In the genomic region with DNA sequence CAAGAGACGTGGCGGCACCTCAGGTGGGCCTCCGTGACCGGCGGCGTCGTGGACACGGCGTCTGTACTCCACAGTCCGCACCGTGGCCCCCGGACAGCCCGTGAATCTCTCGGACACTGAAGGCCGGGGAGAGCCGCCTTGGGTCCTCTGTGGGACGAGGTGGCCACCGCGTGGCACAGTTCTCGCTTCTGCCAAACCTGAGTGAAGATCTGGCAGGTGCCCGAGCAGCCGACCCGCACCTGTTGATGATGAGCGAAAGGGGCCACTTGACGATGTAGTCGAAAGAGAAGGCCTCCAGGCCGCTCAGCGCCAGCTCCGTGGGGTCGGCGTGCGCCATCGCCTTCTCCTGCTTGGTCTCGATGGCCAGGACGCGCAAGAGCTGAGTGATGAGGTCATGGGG, we compare ENCODE assay signal across 17 cellular contexts. TPM values are rescaled to one million over a fixed set of nuclear protein-coding genes. Genes with fewer than 3 reads are reported as not detected.
DNase-seq lines count a peak whose midpoint lies in the region; TF ChIP-seq lines count a peak whose summit lies in the region.
"Had no signal": no experiment of that assay in that cellular context is flagged by ENCODE, and none has a peak within 500 bp of the region (broad histone marks: within the 10 kb centered on the region; RNA-seq: fewer than 3 reads in every experiment).

No MANE protein-coding gene starts in this region.

- H3K27me3 ChIP-seq in neuronal stem cell (ENCODE audit: control insufficient read depth in 3 of 3, insufficient read depth in 3 of 3, low read depth in 1 of 3, low read length in 3 of 3), result no peaks in the 10 kb centered on the region
- H3K27me3 ChIP-seq: BE2C, BLaER1 had no signal

- H2BK12ac ChIP-seq in neuronal stem cell (ENCODE audit: low read length), result no peak overlapping the region

- CTCF ChIA-PET in HEK293 (lab: Yijun Ruan, JAX), result no interaction called here

- TF ChIP-seq CTCF in CD14-positive monocyte (IDR thresholded peaks at IDR 0.05) (no peak), HEK293 (tag by site-specific recombination; IDR thresholded peaks at IDR 0.05) (no peak)

- no peak overlapping the region for H2AFZ ChIP-seq in neuronal stem cell (ENCODE audit: low read length)

- H4K91ac ChIP-seq in neuronal stem cell (ENCODE audit: low read depth, low read length, poor library complexity), result no peak overlapping the region

- H3K14ac ChIP-seq in neuronal stem cell (ENCODE audit: low read length), result no peak overlapping the region

- no peak overlapping the region for H2AK5ac ChIP-seq in neuronal stem cell (ENCODE audit: low read depth, low read length)

- no peak overlapping the region for H3K23ac ChIP-seq in neuronal stem cell (ENCODE audit: low read depth, low read length, poor library complexity)

- peaks cover 0 to 4% (median 0%) of the 10 kb centered on the region in 3 donors for H3K27me3 Mint-ChIP-seq in CD14-positive monocyte (ENCODE audit: low read depth in 3 of 3)
- H3K27me3 Mint-ChIP-seq: CD4-positive, alpha-beta T cell had no signal

- no peaks in the 10 kb centered on the region for H3K9me3 Mint-ChIP-seq in CD14-positive monocyte
- H3K9me3 Mint-ChIP-seq: CD4-positive, alpha-beta T cell; CD8-positive, alpha-beta T cell had no signal

- peaks cover 10% of the 10 kb centered on the region for H3K4me1 Mint-ChIP-seq in CD14-positive monocyte

- intact Hi-C loops in CD14-positive monocyte (cut with micrococcal nuclease), result no loop called here

- peak; percentile 37 for DNase-seq in CD14-positive monocyte (ENCODE audit: low spot score)
- DNase-seq in neuronal stem cell (ENCODE audit: low spot score), result no peak
- no peak for DNase-seq in Kasumi-1 (lab: John Stamatoyannopoulos, UW)
- DNase-seq in NCI-H510A (lab: John Stamatoyannopoulos, UW), result no peak
- DNase-seq: 8988T; ACHN; BE2C; C1 segment of cervical spinal cord; Caco-2; Calu3; CD4-positive, alpha-beta T cell; CD8-positive, alpha-beta T cell; DMS79 treated with DMSO at 0.1 percent for 48 hours; GF-D8 had no signal

- no peak overlapping the region for H2BK15ac ChIP-seq in neuronal stem cell (ENCODE audit: low read length)

- POLR2A ChIA-PET in HEK293 (lab: Yijun Ruan, JAX), result no interaction called here

- no CpG with 5 or more reads among the region's 36 CpGs for WGBS in neuronal stem cell (ENCODE audit: extremely low coverage in 2 of 2, insufficient read length in 2 of 2, insufficient replicate concordance in 1 of 2), 2 donors

- peaks cover 10% of the 10 kb centered on the region for H3K79me1 ChIP-seq in neuronal stem cell (ENCODE audit: low read depth, low read length)

- no peak overlapping the region for H4K8ac ChIP-seq in neuronal stem cell (ENCODE audit: low read depth, low read length)

- H3K4me1 ChIP-seq in HEK293 (ENCODE audit: control insufficient read depth, insufficient read depth, low read length), result no peaks in the 10 kb centered on the region
- H3K4me1 ChIP-seq in neuronal stem cell (ENCODE audit: control insufficient read depth in 2 of 2, insufficient read depth in 1 of 2, low read depth in 1 of 2, low read length in 2 of 2), result no peaks in the 10 kb centered on the region
- H3K4me1 ChIP-seq: BE2C, BLaER1, Caco-2 had no signal

- no peak overlapping the region for H3K27ac ChIP-seq in HEK293 (ENCODE audit: extremely low read depth, low read depth, low read length)
- H3K27ac ChIP-seq in neuronal stem cell (replicated peaks; ENCODE audit: low read length), result no peak overlapping the region
- H3K27ac ChIP-seq: BLaER1 had no signal

- no peak overlapping the region for H2BK120ac ChIP-seq in neuronal stem cell (ENCODE audit: low read depth, low read length)

- peak overlapping the region; percentile 44 for H3K9ac ChIP-seq in neuronal stem cell (ENCODE audit: low read depth, low read length, poor library complexity)
- H3K9ac ChIP-seq: BLaER1 had no signal

- H3K4me3 ChIP-seq in HEK293 (ENCODE audit: low read depth, low read length) (no peak overlapping the region), neuronal stem cell (ENCODE audit: low read length in 2 of 2) (no peak overlapping the region)
- H3K4me3 ChIP-seq: BLaER1 had no signal

- H2BK5ac ChIP-seq in neuronal stem cell (ENCODE audit: low read length), result peak overlapping the region; percentile 39

- H3K4me3 Mint-ChIP-seq in CD14-positive monocyte, result no peak overlapping the region
- H3K4me3 Mint-ChIP-seq: CD4-positive, alpha-beta T cell; CD8-positive, alpha-beta T cell had no signal

- no peak overlapping the region for H3K4ac ChIP-seq in neuronal stem cell (ENCODE audit: low read length)

- H3K18ac ChIP-seq in neuronal stem cell (ENCODE audit: low read length), result no peak overlapping the region

- H3K36me3 Mint-ChIP-seq in CD14-positive monocyte, result peaks cover 86 to 98% of the 10 kb centered on the region in 2 donors

- H3K9me3 ChIP-seq in HEK293 (ENCODE audit: control insufficient read depth, insufficient read depth, low read depth, low read length) (no peaks in the 10 kb centered on the region), neuronal stem cell (replicated peaks in 1 of 2; ENCODE audit: control insufficient read depth in 2 of 2, insufficient read depth in 1 of 2, low read depth in 1 of 2, low read length in 2 of 2) (no peaks in the 10 kb centered on the region)
- H3K9me3 ChIP-seq: BE2C, BLaER1, Caco-2 had no signal

- no peak overlapping the region for H3K4me2 ChIP-seq in neuronal stem cell (ENCODE audit: insufficient read depth, low read length, poor library complexity, severe bottlenecking)
- H3K4me2 ChIP-seq: BLaER1 had no signal

- peak overlapping the region in 2 of 7 donors; percentile 16 to 50 for H3K27ac Mint-ChIP-seq in CD14-positive monocyte
- H3K27ac Mint-ChIP-seq: CD4-positive, alpha-beta T cell; CD8-positive, alpha-beta T cell had no signal

- H3K36me3 ChIP-seq in HEK293 (ENCODE audit: control insufficient read depth in 2 of 2, insufficient read depth in 1 of 2, low read length in 2 of 2), result peaks cover 16 to 91% of the 10 kb centered on the region in 2 experiments
- peaks cover 47 to 92% of the 10 kb centered on the region in 2 donors for H3K36me3 ChIP-seq in neuronal stem cell (replicated peaks in 1 of 2; ENCODE audit: control insufficient read depth in 2 of 2, insufficient read depth in 2 of 2, low read length in 2 of 2)

TF ChIP-seq in HEK293, 187 proteins besides CTCF, POLR2A, EP300 and RAD21:
- TF ChIP-seq HOXA7 (CRISPR knock-in tag; IDR thresholded peaks at IDR 0.05; ENCODE audit: borderline replicate concordance) (no peak), SCRT2 (tag by site-specific recombination; IDR thresholded peaks at IDR 0.05) (peak; percentile 55; the same call in 1 of the 2 replicates)

RNA-seq across cellular contexts. Expression of gene ADAM8, which starts 8.5 kb away (rescaled TPM):
- polyA plus RNA-seq in CD14-positive monocyte, result 10 to 100 TPM; 32.7 to 72.8 TPM
- 1.1 TPM for polyA plus RNA-seq in neuronal stem cell (2013, experiment 1 of 2)
- polyA plus RNA-seq in neuronal stem cell (2013, experiment 2 of 2), result 1.3 TPM

RNA-seq across cellular contexts. Expression of gene TUBGCP2, which starts 23.5 kb away (rescaled TPM):
- 10 to 100 TPM; 25.9 to 39.3 TPM for polyA plus RNA-seq in CD14-positive monocyte
- 33.5 TPM for polyA plus RNA-seq in neuronal stem cell (2013, experiment 1 of 2)
- 35.6 TPM for polyA plus RNA-seq in neuronal stem cell (2013, experiment 2 of 2)

RNA-seq across cellular contexts. Expression of gene ZNF511, which starts 23.5 kb away (rescaled TPM):
- polyA plus RNA-seq in CD14-positive monocyte, result 100 to 1,000 TPM in 1 of 2 donors, 10 to 100 TPM in 1; 84.7 to 118 TPM
- polyA plus RNA-seq in neuronal stem cell (2013, experiment 1 of 2), result 40.1 TPM
- polyA plus RNA-seq in neuronal stem cell (2013, experiment 2 of 2), result 35.5 TPM

RNA-seq across cellular contexts. Expression of gene VENTX, which starts 47.6 kb away (rescaled TPM):
- polyA plus RNA-seq in CD14-positive monocyte, result 1 to 10 TPM; 1.4 to 1.6 TPM
- 0.42 TPM for polyA plus RNA-seq in neuronal stem cell (2013, experiment 1 of 2)
- polyA plus RNA-seq in neuronal stem cell (2013, experiment 2 of 2), result 0.35 TPM
- polyA plus RNA-seq: AG04450 had no signal

RNA-seq across cellular contexts. Expression of gene CALY, which starts 51.5 kb away (rescaled TPM):
- polyA plus RNA-seq in CD14-positive monocyte, result not detected
- polyA plus RNA-seq in neuronal stem cell (2013, experiment 1 of 2), result 9.4 TPM
- 11.0 TPM for polyA plus RNA-seq in neuronal stem cell (2013, experiment 2 of 2)
